ENCODE assay signal across 19 cellular contexts in the genomic region with DNA sequence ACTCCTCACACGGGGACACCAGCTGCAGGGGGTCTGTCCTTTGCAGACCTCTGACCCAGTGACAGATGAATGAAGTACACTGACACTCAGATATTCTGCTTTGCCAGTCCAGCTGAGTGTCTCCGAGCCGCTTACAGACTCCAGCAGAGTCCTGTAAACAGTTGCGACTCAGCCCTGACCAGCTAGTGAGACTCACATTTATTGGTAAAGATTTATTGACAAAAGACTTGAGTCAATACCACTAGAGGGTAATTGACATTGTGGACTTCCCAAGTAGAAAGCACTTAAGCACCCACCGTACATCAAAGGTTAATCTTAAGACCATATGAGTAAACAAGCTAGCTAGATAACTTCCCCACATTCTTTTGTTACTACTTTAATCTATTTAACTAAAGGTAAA. TPM values are rescaled to one million over a fixed set of nuclear protein-coding genes. Genes with fewer than 3 reads are reported as not detected.
DNase-seq lines count a peak whose midpoint lies in the region; ATAC-seq, FAIRE-seq and TF ChIP-seq lines count a peak whose summit lies in the region.
"Had no signal": no experiment of that assay in that cellular context is flagged by ENCODE, and none has a peak within 500 bp of the region (broad histone marks: within the 10 kb centered on the region; RNA-seq: fewer than 3 reads in every experiment).

No MANE protein-coding gene starts in this region.

- TF ChIP-seq CTCF in endothelial cell of umbilical vein (IDR thresholded peaks at IDR 0.05; ENCODE audit: extremely low read depth in 1 of 2, insufficient read depth in 1 of 2, low read depth in 1 of 2, low read length in 2 of 2) (no peak), progenitor cell of endocrine pancreas (IDR thresholded peaks at IDR 0.05; ENCODE audit: unreplicated experiment) (no peak)

- TF ChIP-seq POLR2A in endothelial cell of umbilical vein (IDR thresholded peaks at IDR 0.05; ENCODE audit: low read depth, low read length) = no peak

- no peak overlapping the region for H3K27ac ChIP-seq in endothelial cell of umbilical vein (ENCODE audit: insufficient read depth, low read depth, low read length)
- H3K27ac ChIP-seq: RWPE1, SJSA1 had no signal

- no peaks in the 10 kb centered on the region for H3K36me3 ChIP-seq in endothelial cell of umbilical vein (ENCODE audit: control insufficient read depth in 2 of 2, extremely low read depth in 1 of 2, insufficient read depth in 2 of 2, low read length in 2 of 2)
- H3K36me3 ChIP-seq: SJSA1 had no signal

- H3K79me2 ChIP-seq in endothelial cell of umbilical vein (ENCODE audit: control insufficient read depth, insufficient read depth, low read length) = no peaks in the 10 kb centered on the region

- H3K9ac ChIP-seq in endothelial cell of umbilical vein (replicated peaks; ENCODE audit: extremely low read depth, insufficient read depth, low read length) = no peak overlapping the region

- no peaks in the 10 kb centered on the region for H3K9me3 ChIP-seq in endothelial cell of umbilical vein (replicated peaks; ENCODE audit: control insufficient read depth, insufficient read depth, low read length)
- H3K9me3 ChIP-seq: SJSA1 had no signal

- peak overlapping the region; percentile 0 for H3K27ac Mint-ChIP-seq in progenitor cell of endocrine pancreas
- H3K27ac Mint-ChIP-seq: CD8-positive, alpha-beta T cell had no signal

- POLR2A ChIA-PET in endothelial cell of umbilical vein (lab: Charles Lee) = no interaction called here

- peak; percentile 42 for DNase-seq in DMS53 treated with DMSO at 0.1 percent for 48 hours (lab: John Stamatoyannopoulos, UW; ENCODE audit: unreplicated experiment)
- peak; percentile 81 for DNase-seq in NCI-H69 (lab: John Stamatoyannopoulos, UW)
- DNase-seq in endothelial cell of umbilical vein (ENCODE audit: low read depth, low spot score) = no peak
- no peak for DNase-seq in progenitor cell of endocrine pancreas (ENCODE audit: low spot score, unreplicated experiment)
- no peak for DNase-seq in middle frontal gyrus (ENCODE audit: extremely low spot score, low spot score)
- DNase-seq: CD8-positive, alpha-beta T cell; DMS 273 treated with DMSO at 0.1 percent for 48 hours; EL; Karpas-422; NCI-H1105 treated with DMSO at 0.1 percent for 48 hours; NCI-H226; SW 1271 had no signal

- CTCF ChIA-PET in endothelial cell of umbilical vein (lab: Charles Lee) = interaction anchor here (1.1 to 4.2 kb wide), 6 partner anchors 29 to 724 kb away, joined by 3 to 38 read pairs (median 12); a partner anchor contains a TSS

- no peaks in the 10 kb centered on the region for H4K20me1 ChIP-seq in endothelial cell of umbilical vein (replicated peaks; ENCODE audit: control insufficient read depth, extremely low read depth, insufficient read depth, low read length)

- no peaks in the 10 kb centered on the region for H3K4me1 ChIP-seq in endothelial cell of umbilical vein (ENCODE audit: control insufficient read depth, extremely low read depth, insufficient read depth, low read length)

- BruUV-seq in endothelial cell of umbilical vein (replicated peaks; lab: Mats Ljungman, UMichigan) = no TSS peak

- H3K4me1 Mint-ChIP-seq in progenitor cell of endocrine pancreas (ENCODE audit: low read depth) = peaks cover 18% of the 10 kb centered on the region

- no peak overlapping the region for H3K4me3 Mint-ChIP-seq in progenitor cell of endocrine pancreas (ENCODE audit: low read depth)
- H3K4me3 Mint-ChIP-seq: CD8-positive, alpha-beta T cell had no signal

- no peaks in the 10 kb centered on the region for H3K9me3 Mint-ChIP-seq in progenitor cell of endocrine pancreas (ENCODE audit: low read depth)
- H3K9me3 Mint-ChIP-seq: CD8-positive, alpha-beta T cell had no signal

- ATAC-seq in GM19351 (IDR thresholded peaks at IDR 0.05; ENCODE audit: unreplicated experiment) (no peak), GM19455 (IDR thresholded peaks at IDR 0.05; ENCODE audit: unreplicated experiment) (no peak)
- ATAC-seq: CD8-positive, alpha-beta T cell had no signal

- H2AFZ ChIP-seq in endothelial cell of umbilical vein (ENCODE audit: low read depth, low read length) = no peak overlapping the region

- H3K4me3 ChIP-seq in endothelial cell of umbilical vein (replicated peaks in 1 of 3; ENCODE audit: insufficient read depth in 1 of 3, low read depth in 1 of 3, low read length in 3 of 3) = no peak overlapping the region
- H3K4me3 ChIP-seq: SJSA1 had no signal

- FAIRE-seq in endothelial cell of umbilical vein (lab: Jason Lieb, UNC) = no peak
- FAIRE-seq: H54 had no signal

- peaks cover 71% of the 10 kb centered on the region for H3K27me3 Mint-ChIP-seq in progenitor cell of endocrine pancreas

- H3K9me1 ChIP-seq in endothelial cell of umbilical vein (replicated peaks; ENCODE audit: control insufficient read depth, extremely low read depth, insufficient read depth, low read length) = no peaks in the 10 kb centered on the region

- intact Hi-C loops in endothelial cell of umbilical vein (cut with micrococcal nuclease) = loop anchor here (2.0 to 10.0 kb wide), 3 partner anchors 44 to 200 kb away; no protein-coding TSS in a partner anchor

- H3K4me2 ChIP-seq in endothelial cell of umbilical vein (ENCODE audit: insufficient read depth, low read length) = no peak overlapping the region

- dilution Hi-C loops in endothelial cell of umbilical vein (cut with MboI; ENCODE audit: extremely low pct_ligation_motif_present, low sequenced_read_pairs) = no loop called here

- peaks cover 18 to 24% of the 10 kb centered on the region in 2 experiments for H3K27me3 ChIP-seq in endothelial cell of umbilical vein (ENCODE audit: control insufficient read depth in 2 of 2, insufficient read depth in 2 of 2, low read length in 2 of 2)

- no peaks in the 10 kb centered on the region for H3K36me3 Mint-ChIP-seq in progenitor cell of endocrine pancreas (ENCODE audit: insufficient read depth)
- H3K36me3 Mint-ChIP-seq: CD8-positive, alpha-beta T cell had no signal

TF ChIP-seq in endothelial cell of umbilical vein, 7 proteins besides CTCF, POLR2A, EP300 and RAD21:
- TF ChIP-seq, protein P1, sequence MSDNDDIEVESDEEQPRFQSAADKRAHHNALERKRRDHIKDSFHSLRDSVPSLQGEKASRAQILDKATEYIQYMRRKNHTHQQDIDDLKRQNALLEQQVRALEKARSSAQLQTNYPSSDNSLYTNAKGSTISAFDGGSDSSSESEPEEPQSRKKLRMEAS (IDR thresholded peaks at IDR 0.05; ENCODE audit: insufficient read depth, insufficient read length) = no peak
- TF ChIP-seq MYC (IDR thresholded peaks at IDR 0.05; ENCODE audit: low read depth, low read length) (no peak), POLR2AphosphoS5 (IDR thresholded peaks at IDR 0.05; ENCODE audit: insufficient read depth, low read depth, low read length) (no peak), EZH2 (IDR thresholded peaks at IDR 0.05; ENCODE audit: borderline replicate concordance, low read depth, low read length, severe bottlenecking) (peak; percentile 10)

RNA-seq across cellular contexts. Expression of a gene that starts 9.8 kb away (rescaled TPM):
- 74.1 and 85.6 TPM in 2 replicates for total RNA-seq in endothelial cell of umbilical vein
- polyA plus RNA-seq in endothelial cell of umbilical vein = 26.5 and 31.0 TPM in 2 replicates
- 42.4 and 48.7 TPM in 2 replicates for polyA plus RNA-seq in endothelial cell of umbilical vein (2011; cell fraction: cytosol; rRNA removed)
- polyA plus RNA-seq in endothelial cell of umbilical vein (2011; cell fraction: nucleus; rRNA removed) = 51.9 and 53.9 TPM in 2 replicates
- polyA plus RNA-seq in endothelial cell of umbilical vein (2012) = 76.5 and 84.5 TPM in 2 replicates
- 37.4 and 42.8 TPM in 2 replicates for polyA minus RNA-seq in endothelial cell of umbilical vein
- 69.3 TPM for polyA minus RNA-seq in endothelial cell of umbilical vein (2011; cell fraction: cytosol; rRNA and poly(A)+ RNA removed)
- 14.3 and 17.3 TPM in 2 replicates for polyA minus RNA-seq in endothelial cell of umbilical vein (2011; cell fraction: nucleus; rRNA and poly(A)+ RNA removed)
- total RNA-seq in progenitor cell of endocrine pancreas = 132 and 149 TPM in 2 replicates

RNA-seq across cellular contexts. Expression of a gene that starts 27.5 kb away (rescaled TPM):
- total RNA-seq in endothelial cell of umbilical vein = 31.9 and 34.5 TPM in 2 replicates
- polyA plus RNA-seq in endothelial cell of umbilical vein = 25.0 TPM in 2 replicates
- polyA plus RNA-seq in endothelial cell of umbilical vein (2011; cell fraction: cytosol; rRNA removed) = 20.7 and 23.9 TPM in 2 replicates
- 77.7 and 85.8 TPM in 2 replicates for polyA plus RNA-seq in endothelial cell of umbilical vein (2011; cell fraction: nucleus; rRNA removed)
- polyA plus RNA-seq in endothelial cell of umbilical vein (2012) = 21.2 and 24.5 TPM in 2 replicates
- polyA minus RNA-seq in endothelial cell of umbilical vein = 44.5 and 70.5 TPM in 2 replicates
- polyA minus RNA-seq in endothelial cell of umbilical vein (2011; cell fraction: cytosol; rRNA and poly(A)+ RNA removed) = 17.3 TPM
- 60.8 and 62.2 TPM in 2 replicates for polyA minus RNA-seq in endothelial cell of umbilical vein (2011; cell fraction: nucleus; rRNA and poly(A)+ RNA removed)
- 85.3 and 89.3 TPM in 2 replicates for total RNA-seq in progenitor cell of endocrine pancreas

RNA-seq across cellular contexts. Expression of a gene that starts 49.8 kb away (rescaled TPM):
- total RNA-seq in endothelial cell of umbilical vein (not detected in 2 replicates), progenitor cell of endocrine pancreas (not detected in 2 replicates)
- polyA plus RNA-seq in endothelial cell of umbilical vein = not detected in 2 replicates
- polyA plus RNA-seq in endothelial cell of umbilical vein (2011; cell fraction: cytosol; rRNA removed) = not detected in 2 replicates
- not detected in 2 replicates for polyA plus RNA-seq in endothelial cell of umbilical vein (2011; cell fraction: nucleus; rRNA removed)
- polyA plus RNA-seq in endothelial cell of umbilical vein (2012) = 0.83 and 0.87 TPM in 2 replicates
- polyA minus RNA-seq in endothelial cell of umbilical vein = not detected in 2 replicates
- polyA minus RNA-seq in endothelial cell of umbilical vein (2011; cell fraction: cytosol; rRNA and poly(A)+ RNA removed) = not detected
- polyA minus RNA-seq in endothelial cell of umbilical vein (2011; cell fraction: nucleus; rRNA and poly(A)+ RNA removed) = not detected in 2 replicates
- total RNA-seq: CD8-positive, alpha-beta T cell; OCI-LY7 had no signal
- polyA plus RNA-seq: BJ had no signal

Comparison
In these comparisons a context has a peak if more than half of its experiments do, and no peak if none do; other contexts are left out.
1. DNase-seq: peak in DMS53 treated with DMSO at 0.1 percent for 48 hours (single experiment) and NCI-H69 (single experiment); none in endothelial cell of umbilical vein (single experiment), progenitor cell of endocrine pancreas (single experiment) and middle frontal gyrus (single experiment).